Comparison of ENCODE assay signal across 18 cellular contexts in genomic region chr14:61836807-61837206, GRCh38. TPM values are rescaled to one million over a fixed set of nuclear protein-coding genes. Genes with fewer than 3 reads are reported as not detected.
"Had no signal": no experiment of that assay in that cellular context is flagged by ENCODE, and none has a peak within 500 bp of the region (broad histone marks: within the 10 kb centered on the region; RNA-seq: fewer than 3 reads in every experiment).

No MANE protein-coding gene starts in this region.

- H3K4me1 ChIP-seq: esophagus muscularis mucosa, foreskin keratinocyte, gastroesophageal sphincter, left lung, psoas muscle, sigmoid colon, thyroid gland had no signal

- H3K36me3 ChIP-seq: esophagus muscularis mucosa, gastroesophageal sphincter, heart right ventricle, left lung, ovary, sigmoid colon, stomach, thyroid gland had no signal

- H3K9me3 Mint-ChIP-seq: naive thymus-derived CD8-positive, alpha-beta T cell; nephron progenitor cell; stimulated activated effector memory CD8-positive, alpha-beta T cell treated with anti-CD3 and anti-CD28 coated beads, Interleukin-12 subunit alpha, Interleukin-12 subunit beta, amount 100 ng/mL, for 72 hours; type B pancreatic cell had no signal

- H3K4me3 Mint-ChIP-seq: naive thymus-derived CD8-positive, alpha-beta T cell; nephron progenitor cell; stimulated activated effector memory CD8-positive, alpha-beta T cell treated with anti-CD3 and anti-CD28 coated beads, Interleukin-12 subunit alpha, Interleukin-12 subunit beta, amount 100 ng/mL, for 72 hours; type B pancreatic cell had no signal

- H3K36me3 Mint-ChIP-seq: naive thymus-derived CD8-positive, alpha-beta T cell; stimulated activated effector memory CD8-positive, alpha-beta T cell treated with anti-CD3 and anti-CD28 coated beads, Interleukin-12 subunit alpha, Interleukin-12 subunit beta, amount 100 ng/mL, for 72 hours; type B pancreatic cell had no signal

- H3K27me3 ChIP-seq: esophagus muscularis mucosa, gastroesophageal sphincter, left lung, ovary, sigmoid colon, stomach, thyroid gland had no signal

- H3K27ac Mint-ChIP-seq: nephron progenitor cell; stimulated activated effector memory CD8-positive, alpha-beta T cell treated with anti-CD3 and anti-CD28 coated beads, Interleukin-12 subunit alpha, Interleukin-12 subunit beta, amount 100 ng/mL, for 72 hours; type B pancreatic cell had no signal

- H3K27ac ChIP-seq: coronary artery, esophagus muscularis mucosa, foreskin keratinocyte, gastroesophageal sphincter, heart right ventricle, left lung, ovary, psoas muscle, sigmoid colon, stomach, thyroid gland had no signal

- H3K4me3 ChIP-seq: coronary artery, esophagus muscularis mucosa, gastroesophageal sphincter, heart right ventricle, left lung, ovary, psoas muscle, sigmoid colon, stomach, thyroid gland had no signal

- H3K4me1 Mint-ChIP-seq: nephron progenitor cell; stimulated activated effector memory CD8-positive, alpha-beta T cell treated with anti-CD3 and anti-CD28 coated beads, Interleukin-12 subunit alpha, Interleukin-12 subunit beta, amount 100 ng/mL, for 72 hours had no signal

- H3K9me3 ChIP-seq: esophagus muscularis mucosa, gastroesophageal sphincter, heart right ventricle, left lung, ovary, psoas muscle, sigmoid colon, stomach, thyroid gland had no signal

RNA-seq across cellular contexts. Expression of gene SYT16, which starts 24.3 kb away (rescaled TPM):
- total RNA-seq: mesenteric fat pad; myocyte; naive thymus-derived CD8-positive, alpha-beta T cell; psoas muscle; subcutaneous adipose tissue had no signal
- polyA plus RNA-seq: naive thymus-derived CD8-positive, alpha-beta T cell had no signal
